ENCODE assay signal across 25 cellular contexts in the genomic region with DNA sequence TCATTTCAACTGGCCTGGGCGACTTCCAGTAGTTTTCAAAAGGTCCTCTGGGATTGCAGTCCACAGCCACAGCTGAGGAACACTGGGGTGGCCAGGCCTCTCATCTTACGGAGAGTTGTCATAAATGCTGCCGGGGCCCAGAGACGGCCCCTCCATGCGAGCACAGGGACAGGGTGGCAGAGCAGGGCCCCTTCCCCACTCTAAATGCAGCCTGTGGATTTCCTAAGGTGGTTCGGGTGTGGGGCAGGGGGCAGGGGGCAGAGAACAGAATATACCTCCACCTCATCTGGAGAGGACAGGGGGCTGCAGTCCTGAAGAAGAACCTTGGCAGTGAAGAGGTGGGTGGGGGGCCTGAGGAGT.
DNase-seq lines count a peak whose midpoint lies in the region; ATAC-seq, FAIRE-seq and TF ChIP-seq lines count a peak whose summit lies in the region.
"Had no signal": no experiment of that assay in that cellular context is flagged by ENCODE, and none has a peak within 500 bp of the region (broad histone marks: within the 10 kb centered on the region; RNA-seq: fewer than 3 reads in every experiment).

No MANE protein-coding gene starts in this region.

- H2BK15ac ChIP-seq in neuronal stem cell (ENCODE audit: low read length) = no peak overlapping the region

- no peak overlapping the region for H3K18ac ChIP-seq in neuronal stem cell (ENCODE audit: low read length)

- H3K4me1 ChIP-seq in K562 (replicated peaks in 1 of 2; ENCODE audit: control insufficient read depth in 2 of 2, insufficient read depth in 2 of 2, low read length in 2 of 2) (peaks cover 29% of the 10 kb centered on the region in 2 experiments), esophagus muscularis mucosa (no peaks in the 10 kb centered on the region), neuronal stem cell (ENCODE audit: control insufficient read depth in 2 of 2, insufficient read depth in 1 of 2, low read depth in 1 of 2, low read length in 2 of 2) (no peaks in the 10 kb centered on the region)
- H3K4me1 ChIP-seq: BE2C had no signal

- CTCF ChIA-PET in K562 (lab: Yijun Ruan, JAX; ENCODE audit: low intra/inter-chr PET ratio) = no interaction called here

- no peak overlapping the region for H2BK5ac ChIP-seq in neuronal stem cell (ENCODE audit: low read length)

- H4K91ac ChIP-seq in neuronal stem cell (ENCODE audit: low read depth, low read length, poor library complexity) = no peak overlapping the region

- DNase-seq in K562 (ENCODE audit: extremely low read depth in 1 of 4, low spot score in 3 of 4) = no peak
- DNase-seq in esophagus muscularis mucosa (ENCODE audit: extremely low spot score) = peak; percentile 89
- no peak for DNase-seq in neuronal stem cell (ENCODE audit: low spot score)
- no peak for DNase-seq in kidney tubule cell (ENCODE audit: low spot score)
- no peak for DNase-seq in amygdala (lab: John Stamatoyannopoulos, UW)
- DNase-seq: 8988T; ACHN; AML-193; BE2C; CD4-positive, alpha-beta T cell; CD8-positive, alpha-beta memory T cell; DMS 273 treated with DMSO at 0.1 percent for 48 hours; DMS79; EL; GDM1; H7; HCEC 1CT had no signal

- POLR2A ChIA-PET in K562 (lab: Yijun Ruan, JAX) = interaction anchor here (1.1 kb wide), 1 partner anchor 116 kb away, joined by 3 read pairs; no protein-coding TSS in a partner anchor

- H3K14ac ChIP-seq in neuronal stem cell (ENCODE audit: low read length) = no peak overlapping the region

- no peak for TF ChIP-seq CTCF in K562 (IDR thresholded peaks at IDR 0.05 in 2 of 3, conservative IDR thresholded peaks at IDR 0.05 in 1 of 3; ENCODE audit: insufficient read depth in 2 of 3, low read depth in 1 of 3, low read length in 3 of 3)
- no peak for TF ChIP-seq CTCF in esophagus muscularis mucosa (IDR thresholded peaks at IDR 0.05)

- H4K8ac ChIP-seq in neuronal stem cell (ENCODE audit: low read depth, low read length) = no peak overlapping the region

- H3K27me3 ChIP-seq in K562 (ENCODE audit: control insufficient read depth in 2 of 2, insufficient read depth in 2 of 2, low read length in 2 of 2) (no peaks in the 10 kb centered on the region), esophagus muscularis mucosa (no peaks in the 10 kb centered on the region), neuronal stem cell (ENCODE audit: control insufficient read depth in 3 of 3, insufficient read depth in 3 of 3, low read depth in 1 of 3, low read length in 3 of 3) (no peaks in the 10 kb centered on the region)
- H3K27me3 ChIP-seq: BE2C; BLaER1 treated with 17β-estradiol and CSF1 and Interleukin-3, amounts not matched to agents 10 nM and 100 nM had no signal

- no peak for TF ChIP-seq RAD21 in K562 (CRISPR knock-in tag; conservative IDR thresholded peaks at IDR 0.05 in 1 of 2, IDR thresholded peaks at IDR 0.05 in 1 of 2)

- FAIRE-seq in K562 (lab: Jason Lieb, UNC) = no peak
- FAIRE-seq: A549, D721Med, GM12878, GM19239, H1 had no signal

- H2AK5ac ChIP-seq in neuronal stem cell (ENCODE audit: low read depth, low read length) = peak overlapping the region; percentile 8

- in situ Hi-C loops in K562 (cut with MboI) = no loop called here

- peak overlapping the region; percentile 64 for H2AFZ ChIP-seq in K562 (ENCODE audit: low read depth, low read length)
- H2AFZ ChIP-seq in neuronal stem cell (ENCODE audit: low read length) = no peak overlapping the region
- H2AFZ ChIP-seq: GM23248 had no signal

- H3K4ac ChIP-seq in neuronal stem cell (ENCODE audit: low read length) = no peak overlapping the region

- no peaks in the 10 kb centered on the region for H3K9me1 ChIP-seq in K562 (ENCODE audit: control insufficient read depth, insufficient read depth, low read length)

- H3K27ac ChIP-seq in K562 (ENCODE audit: extremely low read depth, low read depth, low read length) (peak overlapping the region; percentile 73; the same call in 2 of the 3 replicates), esophagus muscularis mucosa (replicated peaks in 1 of 4) (no peak overlapping the region), neuronal stem cell (replicated peaks; ENCODE audit: low read length) (no peak overlapping the region)
- H3K27ac ChIP-seq: A549; BLaER1 treated with 17β-estradiol and CSF1 and Interleukin-3, amounts not matched to agents 10 nM and 100 nM; GM23248 had no signal

- peaks cover 20% of the 10 kb centered on the region for H3K9me3 ChIP-seq in K562 (replicated peaks; ENCODE audit: control insufficient read depth, insufficient read depth, low read depth, low read length)
- peaks cover 0 to 15% (median 10%) of the 10 kb centered on the region in 4 donors for H3K9me3 ChIP-seq in esophagus muscularis mucosa
- H3K9me3 ChIP-seq in neuronal stem cell (replicated peaks in 1 of 2; ENCODE audit: control insufficient read depth in 2 of 2, insufficient read depth in 1 of 2, low read depth in 1 of 2, low read length in 2 of 2) = peaks cover 4 to 10% of the 10 kb centered on the region in 2 donors

- H3K4me3 ChIP-seq in K562 (no peak overlapping the region), esophagus muscularis mucosa (no peak overlapping the region), neuronal stem cell (ENCODE audit: low read length in 2 of 2) (no peak overlapping the region)
- H3K4me3 ChIP-seq: A549; BLaER1 treated with 17β-estradiol and CSF1 and Interleukin-3, amounts not matched to agents 10 nM and 100 nM; GM12878; GM23248 had no signal

- no peak for ATAC-seq in K562
- ATAC-seq in HG02885 (IDR thresholded peaks at IDR 0.05; ENCODE audit: poor library complexity, unreplicated experiment) = no peak
- ATAC-seq: A549, GM12878 had no signal

- no TSS peak for BruUV-seq in K562 (replicated peaks; lab: Mats Ljungman, UMichigan)

- no peak overlapping the region for H2BK12ac ChIP-seq in neuronal stem cell (ENCODE audit: low read length)

- no peaks in the 10 kb centered on the region for H3K79me1 ChIP-seq in neuronal stem cell (ENCODE audit: low read depth, low read length)

- no peak for TF ChIP-seq EP300 in K562 (IDR thresholded peaks at IDR 0.05; ENCODE audit: low read length)
- TF ChIP-seq EP300 in esophagus muscularis mucosa (IDR thresholded peaks at IDR 0.05) = no peak

- WGBS in K562 (ENCODE audit: insufficient coverage, low coverage, missing lambda C conversion rate) = 64% methylated on average over 5 of the region's 6 CpGs
- 73% methylated on average over 5 of the region's 6 CpGs for WGBS in esophagus muscularis mucosa
- WGBS in neuronal stem cell (ENCODE audit: extremely low coverage in 2 of 2, insufficient read length in 2 of 2, insufficient replicate concordance in 1 of 2), 2 donors = no CpG with 5 or more reads among the region's 6 CpGs

- no peak overlapping the region for H2BK120ac ChIP-seq in neuronal stem cell (ENCODE audit: low read depth, low read length)

- no peak overlapping the region for H3K23ac ChIP-seq in neuronal stem cell (ENCODE audit: low read depth, low read length, poor library complexity)

- no peaks in the 10 kb centered on the region for H4K20me1 ChIP-seq in K562 (replicated peaks; ENCODE audit: control insufficient read depth, insufficient read depth, low read length)
- H4K20me1 ChIP-seq: BLaER1 treated with 17β-estradiol and CSF1 and Interleukin-3, amounts not matched to agents 10 nM and 100 nM had no signal

- no peaks in the 10 kb centered on the region for H3K79me2 ChIP-seq in K562 (ENCODE audit: control insufficient read depth, insufficient read depth, low read length)

- H3K4me2 ChIP-seq in K562 (ENCODE audit: insufficient read depth, low read length) (no peak overlapping the region; the same call in 1 of the 2 replicates), neuronal stem cell (ENCODE audit: insufficient read depth, low read length, poor library complexity, severe bottlenecking) (no peak overlapping the region)
- H3K4me2 ChIP-seq: A549; BLaER1 treated with 17β-estradiol and CSF1 and Interleukin-3, amounts not matched to agents 10 nM and 100 nM had no signal

- TF ChIP-seq POLR2A in K562 (conservative IDR thresholded peaks at IDR 0.05) (no peak), esophagus muscularis mucosa (IDR thresholded peaks at IDR 0.05; ENCODE audit: low read depth) (no peak)

- H3K36me3 ChIP-seq in K562 (ENCODE audit: control insufficient read depth, insufficient read depth, low read length) (no peaks in the 10 kb centered on the region), esophagus muscularis mucosa (no peaks in the 10 kb centered on the region), neuronal stem cell (replicated peaks in 1 of 2; ENCODE audit: control insufficient read depth in 2 of 2, insufficient read depth in 2 of 2, low read length in 2 of 2) (no peaks in the 10 kb centered on the region)
- H3K36me3 ChIP-seq: BE2C; BLaER1 treated with 17β-estradiol and CSF1 and Interleukin-3, amounts not matched to agents 10 nM and 100 nM had no signal

- H3K9ac ChIP-seq in K562 (ENCODE audit: insufficient read depth in 1 of 2, low read depth in 2 of 2, low read length in 2 of 2) (peak overlapping the region; percentile 6 to 11; a peak in 2 of 4 replicates), neuronal stem cell (ENCODE audit: low read depth, low read length, poor library complexity) (no peak overlapping the region)
- H3K9ac ChIP-seq: BLaER1 treated with 17β-estradiol and CSF1 and Interleukin-3, amounts not matched to agents 10 nM and 100 nM; GM23248 had no signal

- intact Hi-C loops in K562 (cut with micrococcal nuclease) (loop anchor here (5.0 kb wide), 1 partner anchor 162 kb away; no protein-coding TSS in a partner anchor), esophagus muscularis mucosa (cut with DNase I) (no loop called here)

TF ChIP-seq in K562, 482 proteins besides CTCF, POLR2A, EP300 and RAD21:
- 0 out of 2 replicates have a peak, but pooled peaks have one; percentile 47 for TF ChIP-seq ZNF232 (CRISPR knock-in tag; IDR thresholded peaks at IDR 0.05)
- TF ChIP-seq ZNF12 (CRISPR knock-in tag; IDR thresholded peaks at IDR 0.05) = 0 out of 2 replicates have a peak, but pooled peaks have one; percentile 5
- TF ChIP-seq TEAD4 (IDR thresholded peaks at IDR 0.05; ENCODE audit: low read length) = no peak
- 0 out of 2 replicates have a peak, but pooled peaks have one; percentile 28 for TF ChIP-seq TEAD4 (CRISPR knock-in tag; IDR thresholded peaks at IDR 0.05; ENCODE audit: borderline replicate concordance)
- TF ChIP-seq SNRNP70 (optimal IDR thresholded peaks at IDR 0.05; ENCODE audit: low read depth, low read length) = no peak
- no peak for TF ChIP-seq PHF8 (IDR thresholded peaks at IDR 0.05; ENCODE audit: borderline replicate concordance, low read length)
